Comparison of ENCODE assay signal across 18 cellular contexts in the genomic region with DNA sequence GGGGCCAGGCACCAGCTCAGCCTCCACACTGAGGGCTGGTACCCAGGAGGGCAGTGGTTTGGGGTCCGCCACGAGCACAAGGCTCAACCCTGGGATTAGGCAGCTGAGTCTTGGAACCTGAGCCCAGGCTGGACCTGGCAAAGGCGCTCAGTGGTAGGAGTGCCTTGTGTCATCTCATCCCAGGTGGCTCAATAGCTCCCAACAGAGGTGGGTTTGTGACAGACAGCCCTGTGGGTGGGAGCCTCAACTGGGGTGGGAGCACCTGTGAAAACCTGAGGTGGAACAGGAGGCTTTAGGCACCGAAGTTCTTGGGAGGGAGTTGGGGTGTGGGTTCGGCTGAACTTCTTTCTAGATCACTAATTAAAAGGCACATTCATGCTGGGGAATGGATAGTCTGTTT. TPM values are rescaled to one million over a fixed set of nuclear protein-coding genes. Genes with fewer than 3 reads are reported as not detected.
DNase-seq lines count a peak whose midpoint lies in the region; ATAC-seq and TF ChIP-seq lines count a peak whose summit lies in the region.
"Had no signal": no experiment of that assay in that cellular context is flagged by ENCODE, and none has a peak within 500 bp of the region (broad histone marks: within the 10 kb centered on the region; RNA-seq: fewer than 3 reads in every experiment).

No MANE protein-coding gene starts in this region.

- H4K20me1 ChIP-seq in mammary epithelial cell (ENCODE audit: insufficient read depth, low read length): no peaks in the 10 kb centered on the region
- no peaks in the 10 kb centered on the region for H4K20me1 ChIP-seq in hepatocyte (ENCODE audit: insufficient read depth, poor library complexity, severe bottlenecking)

- H3K79me2 ChIP-seq in mammary epithelial cell (ENCODE audit: insufficient read depth, low read length) (peaks cover 11% of the 10 kb centered on the region), hepatocyte (no peaks in the 10 kb centered on the region)

- peaks cover 97% of the 10 kb centered on the region for H3K36me3 Mint-ChIP-seq in MCF 10A (ENCODE audit: insufficient read depth, unreplicated experiment)

- intact Hi-C loops in MCF 10A (cut with micrococcal nuclease): no loop called here
- intact Hi-C loops in mammary epithelial cell (cut with micrococcal nuclease): no loop called here
- intact Hi-C loops in testis (cut with DNase I; ENCODE audit: low total_unique reads): no loop called here

- H3K36me3 ChIP-seq in mammary epithelial cell (ENCODE audit: insufficient read depth, low read length) (peaks cover 6% of the 10 kb centered on the region), WERI-Rb-1 (no peaks in the 10 kb centered on the region), hepatocyte (replicated peaks; ENCODE audit: insufficient read depth, low read depth) (no peaks in the 10 kb centered on the region), testis (ENCODE audit: low read depth, missing control alignments) (no peaks in the 10 kb centered on the region)

- H3K4me2 ChIP-seq in mammary epithelial cell (ENCODE audit: insufficient read depth, low read depth, low read length) (no peak overlapping the region), hepatocyte (no peak overlapping the region)

- DNase-seq in MCF 10A (ENCODE audit: unreplicated experiment): no peak
- DNase-seq in mammary epithelial cell: no peak
- DNase-seq in WERI-Rb-1: no peak
- DNase-seq in hepatocyte (ENCODE audit: low spot score): peak; percentile 3
- DNase-seq in testis: peak; percentile 8
- DNase-seq in DMS 273 treated with DMSO at 0.1 percent for 48 hours (lab: John Stamatoyannopoulos, UW): no peak
- DNase-seq: activated CD4-positive, alpha-beta T cell treated with anti-CD3 and anti-CD28 coated beads, Interleukin-2, amount 50 U/mL, for 48 hours; dorsolateral prefrontal cortex; gastrocnemius medialis; left cardiac atrium; midbrain; nucleus accumbens; retina; SW 1271 had no signal

- H3K4me3 ChIP-seq in mammary epithelial cell (replicated peaks in 1 of 3; ENCODE audit: insufficient read depth in 1 of 3, low read depth in 2 of 3, low read length in 3 of 3) (no peak overlapping the region), WERI-Rb-1 (ENCODE audit: low read depth, low read length) (no peak overlapping the region), hepatocyte (no peak overlapping the region), testis (no peak overlapping the region)
- H3K4me3 ChIP-seq: dorsolateral prefrontal cortex, gastrocnemius medialis had no signal

- H3K9ac ChIP-seq in mammary epithelial cell (ENCODE audit: insufficient read depth, low read length): no peak overlapping the region

- H3K4me3 Mint-ChIP-seq in MCF 10A (ENCODE audit: unreplicated experiment): no peak overlapping the region

- peak overlapping the region; percentile 76 for H3K27ac Mint-ChIP-seq in MCF 10A (ENCODE audit: low read depth, unreplicated experiment)

- dilution Hi-C loops in mammary epithelial cell (cut with HindIII; ENCODE audit: low sequenced_read_pairs): no loop called here

- CTCF ChIA-PET in MCF 10A (lab: Yijun Ruan, JAX): no interaction called here
- CTCF ChIA-PET in mammary epithelial cell (lab: Charles Lee; ENCODE audit: low non-redundant PET): no interaction called here

- no peak for ATAC-seq in GM21576 (IDR thresholded peaks at IDR 0.05; ENCODE audit: unreplicated experiment)
- no peak for ATAC-seq in HG03571 (IDR thresholded peaks at IDR 0.05; ENCODE audit: unreplicated experiment)
- ATAC-seq: esophagus mucosa, gastrocnemius medialis, left cardiac atrium, Right ventricle myocardium inferior had no signal

- H3K9me3 Mint-ChIP-seq in MCF 10A (ENCODE audit: unreplicated experiment): no peaks in the 10 kb centered on the region

- H3K27me3 Mint-ChIP-seq in MCF 10A (ENCODE audit: insufficient read depth, unreplicated experiment): no peaks in the 10 kb centered on the region

- H3K27me3 ChIP-seq in mammary epithelial cell (ENCODE audit: insufficient read depth, low read length): no peaks in the 10 kb centered on the region
- no peaks in the 10 kb centered on the region for H3K27me3 ChIP-seq in WERI-Rb-1 (ENCODE audit: insufficient read depth, low read depth, severe bottlenecking)
- H3K27me3 ChIP-seq in hepatocyte: no peaks in the 10 kb centered on the region
- H3K27me3 ChIP-seq in testis: no peaks in the 10 kb centered on the region
- H3K27me3 ChIP-seq: dorsolateral prefrontal cortex, gastrocnemius medialis had no signal

- H2AFZ ChIP-seq in mammary epithelial cell (ENCODE audit: low read depth, low read length) (no peak overlapping the region), hepatocyte (no peak overlapping the region)

- H3K9me3 ChIP-seq in mammary epithelial cell (replicated peaks; ENCODE audit: insufficient read depth, low read length) (no peaks in the 10 kb centered on the region), WERI-Rb-1 (ENCODE audit: severe bottlenecking) (no peaks in the 10 kb centered on the region), hepatocyte (ENCODE audit: low read depth) (no peaks in the 10 kb centered on the region), testis (no peaks in the 10 kb centered on the region)
- H3K9me3 ChIP-seq: gastrocnemius medialis had no signal

- WGBS in mammary epithelial cell (ENCODE audit: low coverage, missing lambda C conversion rate): 100% methylated on average over 5 of the region's 5 CpGs
- WGBS in hepatocyte (ENCODE audit: low lambda C conversion rate, missing lambda C conversion rate): 86% methylated on average over 5 of the region's 5 CpGs
- WGBS in testis, 2 donors: 79 to 86% methylated on average over 5 of the region's 5 CpGs

- POLR2A ChIA-PET in MCF 10A (lab: Yijun Ruan, JAX): no interaction called here

- BruUV-seq in MCF 10A (replicated peaks; lab: Mats Ljungman, UMichigan): no TSS peak
- BruUV-seq in mammary epithelial cell (replicated peaks; lab: Mats Ljungman, UMichigan): no TSS peak

- peaks cover 14% of the 10 kb centered on the region for H3K4me1 ChIP-seq in mammary epithelial cell (ENCODE audit: insufficient read depth, low read length)
- peaks cover 10% of the 10 kb centered on the region for H3K4me1 ChIP-seq in hepatocyte (ENCODE audit: insufficient read depth)
- H3K4me1 ChIP-seq in testis: peaks cover 11% of the 10 kb centered on the region

- TF ChIP-seq CTCF in MCF 10A (IDR thresholded peaks at IDR 0.05; ENCODE audit: unreplicated experiment): no peak
- no peak for TF ChIP-seq CTCF in mammary epithelial cell (conservative IDR thresholded peaks at IDR 0.05 in 1 of 2, IDR thresholded peaks at IDR 0.05 in 1 of 2; ENCODE audit: extremely low read depth in 1 of 2, insufficient read depth in 1 of 2, low read depth in 1 of 2, low read length in 2 of 2)
- TF ChIP-seq CTCF in WERI-Rb-1 (IDR thresholded peaks at IDR 0.05; ENCODE audit: low read depth, low read length): peak; percentile 14; the same call in 1 of the 2 replicates
- TF ChIP-seq CTCF in hepatocyte (IDR thresholded peaks at IDR 0.05; ENCODE audit: poor library complexity): no peak
- no peak for TF ChIP-seq CTCF in testis (IDR thresholded peaks at IDR 0.05)

- H3K4me1 Mint-ChIP-seq in MCF 10A (ENCODE audit: insufficient read depth, unreplicated experiment): peaks cover 21% of the 10 kb centered on the region

- H3K27ac ChIP-seq in mammary epithelial cell (ENCODE audit: insufficient read depth, low read depth, low read length) (no peak overlapping the region), WERI-Rb-1 (no peak overlapping the region), hepatocyte (no peak overlapping the region), testis (no peak overlapping the region)
- H3K27ac ChIP-seq: dorsolateral prefrontal cortex, gastrocnemius medialis had no signal

- no peaks in the 10 kb centered on the region for H3K9me2 ChIP-seq in hepatocyte (replicated peaks; ENCODE audit: insufficient read depth)

- in situ Hi-C loops in mammary epithelial cell (cut with MboI; ENCODE audit: low sequenced_read_pairs in 2 of 2): no loop called here

- TF ChIP-seq POLR2A in testis (IDR thresholded peaks at IDR 0.05): no peak

RNA-seq across cellular contexts. Expression of a gene that starts 35.1 kb away (rescaled TPM):
- 17.2 and 19.3 TPM in 2 replicates for total RNA-seq in MCF 10A (2022)
- 10 to 100 TPM; 18.0 to 28.3 TPM for total RNA-seq in mammary epithelial cell
- polyA plus RNA-seq in mammary epithelial cell: 11.3 TPM
- polyA minus RNA-seq in mammary epithelial cell: 15.8 TPM
- total RNA-seq in hepatocyte: 21.8 and 25.1 TPM in 2 replicates
- polyA plus RNA-seq in hepatocyte: 15.8 and 17.8 TPM in 2 replicates
- 10 to 100 TPM; 16.2 to 16.3 TPM for total RNA-seq in testis
- polyA plus RNA-seq in testis (ENCODE audit: insufficient read depth, low read depth, low replicate concordance): 17.1 TPM

RNA-seq across cellular contexts. Expression of a gene that starts 55.5 kb away (rescaled TPM):
- 155 and 184 TPM in 2 replicates for total RNA-seq in MCF 10A (2022)
- 100 to 1,000 TPM in 1 of 2 donors, 10 to 100 TPM in 1; 82.2 to 135 TPM for total RNA-seq in mammary epithelial cell
- polyA plus RNA-seq in mammary epithelial cell: 69.9 TPM
- 212 TPM for polyA minus RNA-seq in mammary epithelial cell
- total RNA-seq in hepatocyte: 76.3 and 78.3 TPM in 2 replicates
- 45.6 and 63.9 TPM in 2 replicates for polyA plus RNA-seq in hepatocyte
- total RNA-seq in testis: 100 to 1,000 TPM; 192 to 212 TPM
- 112 TPM for polyA plus RNA-seq in testis (ENCODE audit: insufficient read depth, low read depth, low replicate concordance)

Comparison
In these comparisons a context has a peak if more than half of its experiments do, and no peak if none do; other contexts are left out.
1. DNase-seq: peak in hepatocyte (single experiment) and testis (single experiment); none in MCF 10A (single experiment), mammary epithelial cell (single experiment), WERI-Rb-1 (single experiment) and DMS 273 treated with DMSO at 0.1 percent for 48 hours (single experiment).